Comparison of ENCODE assay signal across 8 cellular contexts in the genomic region with DNA sequence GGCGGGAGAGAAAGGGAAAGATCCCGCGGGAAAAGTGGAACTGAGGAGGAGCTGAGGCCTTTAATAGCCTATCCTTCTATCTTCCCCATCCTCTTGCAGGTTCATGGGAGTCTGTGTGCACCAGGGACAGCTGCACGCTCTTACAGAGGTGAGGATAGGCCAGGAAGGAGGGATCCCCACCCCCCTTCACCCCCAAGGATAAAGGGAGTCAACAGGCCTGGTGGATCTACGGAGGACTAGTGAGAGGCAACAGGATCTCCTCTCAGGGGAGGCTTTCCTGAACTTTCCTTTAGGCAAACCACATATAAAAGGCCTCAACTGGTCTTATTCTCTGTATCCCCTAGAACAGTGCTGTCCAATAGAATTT. TPM values are rescaled to one million over a fixed set of nuclear protein-coding genes. Genes with fewer than 3 reads are reported as not detected.
DNase-seq lines count a peak whose midpoint lies in the region; ATAC-seq and TF ChIP-seq lines count a peak whose summit lies in the region.

No MANE protein-coding gene starts in this region.

- no peak for TF ChIP-seq CTCF in LNCaP clone FGC (IDR thresholded peaks at IDR 0.05; ENCODE audit: control insufficient read depth, extremely low read depth, insufficient read depth)
- TF ChIP-seq CTCF in nephron (IDR thresholded peaks at IDR 0.05; ENCODE audit: unreplicated experiment in 3 of 3), result no peak

- H3K9me3 ChIP-seq in CD4-positive, alpha-beta memory T cell (ENCODE audit: control insufficient read depth in 1 of 2, low read length in 2 of 2), result no peaks in the 10 kb centered on the region

- no peaks in the 10 kb centered on the region for H3K27me3 Mint-ChIP-seq in CD4-positive, alpha-beta memory T cell
- H3K27me3 Mint-ChIP-seq in dendritic cell treated with granulocyte-macrophage colony-stimulating factor and Interleukin-4, amounts not matched to agents 40 ng/mL and 50 ng/mL, for 4 days, result no peaks in the 10 kb centered on the region
- no peaks in the 10 kb centered on the region for H3K27me3 Mint-ChIP-seq in nephron (ENCODE audit: low read depth)

- peaks cover 17% of the 10 kb centered on the region for H3K36me3 ChIP-seq in CD4-positive, alpha-beta memory T cell (ENCODE audit: insufficient read depth, low read length)

- H3K4me3 ChIP-seq in CD4-positive, alpha-beta memory T cell (ENCODE audit: low read length in 2 of 2), result peak overlapping the region in 1 of 2 donors; percentile 43
- H3K4me3 ChIP-seq in LNCaP clone FGC (ENCODE audit: low read depth, low read length), result peak overlapping the region; percentile 67

- POLR2A ChIA-PET in CD4-positive, alpha-beta memory T cell (lab: Charles Lee; ENCODE audit: partially characterized antibody), result interaction anchor here (0.9 to 4.5 kb wide), 10 partner anchors 11 to 503 kb away, joined by 3 to 71 read pairs (median 6); a partner anchor contains a TSS

- peaks cover 15 to 29% of the 10 kb centered on the region in 2 donors for H3K36me3 Mint-ChIP-seq in CD4-positive, alpha-beta memory T cell
- peaks cover 49% of the 10 kb centered on the region for H3K36me3 Mint-ChIP-seq in dendritic cell treated with granulocyte-macrophage colony-stimulating factor and Interleukin-4, amounts not matched to agents 40 ng/mL and 50 ng/mL, for 4 days (ENCODE audit: low read depth)
- peaks cover 26% of the 10 kb centered on the region for H3K36me3 Mint-ChIP-seq in nephron (ENCODE audit: low read depth)

- ATAC-seq in left lobe of liver, result no peak
- ATAC-seq in GM19351 (IDR thresholded peaks at IDR 0.05; ENCODE audit: unreplicated experiment), result no peak

- H3K4me1 Mint-ChIP-seq in CD4-positive, alpha-beta memory T cell, result peaks cover 25 to 54% (median 34%) of the 10 kb centered on the region in 4 donors
- H3K4me1 Mint-ChIP-seq in dendritic cell treated with granulocyte-macrophage colony-stimulating factor and Interleukin-4, amounts not matched to agents 40 ng/mL and 50 ng/mL, for 4 days (ENCODE audit: low read depth), result peaks cover 42% of the 10 kb centered on the region
- peaks cover 34% of the 10 kb centered on the region for H3K4me1 Mint-ChIP-seq in nephron

- no peaks in the 10 kb centered on the region for H3K9me3 Mint-ChIP-seq in CD4-positive, alpha-beta memory T cell
- no peaks in the 10 kb centered on the region for H3K9me3 Mint-ChIP-seq in dendritic cell treated with granulocyte-macrophage colony-stimulating factor and Interleukin-4, amounts not matched to agents 40 ng/mL and 50 ng/mL, for 4 days
- no peaks in the 10 kb centered on the region for H3K9me3 Mint-ChIP-seq in nephron

- H3K27ac Mint-ChIP-seq in CD4-positive, alpha-beta memory T cell, result peak overlapping the region; percentile 59 to 85 (median 79)
- peak overlapping the region; percentile 28 for H3K27ac Mint-ChIP-seq in dendritic cell treated with granulocyte-macrophage colony-stimulating factor and Interleukin-4, amounts not matched to agents 40 ng/mL and 50 ng/mL, for 4 days
- peak overlapping the region in 2 of 3 experiments; percentile 74 to 79 for H3K27ac Mint-ChIP-seq in nephron

- intact Hi-C loops in CD4-positive, alpha-beta memory T cell (cut with micrococcal nuclease), result no loop called here
- intact Hi-C loops in dendritic cell treated with granulocyte-macrophage colony-stimulating factor and Interleukin-4, amounts not matched to agents 40 ng/mL and 50 ng/mL, for 4 days (cut with micrococcal nuclease), result no loop called here

- H3K27ac ChIP-seq in CD4-positive, alpha-beta memory T cell (ENCODE audit: low read depth, low read length), result peak overlapping the region; percentile 61
- H3K27ac ChIP-seq in caudate nucleus (ENCODE audit: low read depth, low read length), result no peak overlapping the region

- H3K27me3 ChIP-seq in CD4-positive, alpha-beta memory T cell (ENCODE audit: insufficient read depth, low read length), result no peaks in the 10 kb centered on the region

- peaks cover 37% of the 10 kb centered on the region for H3K4me1 ChIP-seq in CD4-positive, alpha-beta memory T cell (ENCODE audit: insufficient read depth, low read length)

- no peak for DNase-seq in CD4-positive, alpha-beta memory T cell
- DNase-seq in LNCaP clone FGC (ENCODE audit: low read depth) (no peak), caudate nucleus (lab: John Stamatoyannopoulos, UW) (no peak), left lobe of liver (ENCODE audit: low spot score) (no peak), NCI-H1048 (lab: John Stamatoyannopoulos, UW) (no peak)

- peak overlapping the region; percentile 80 to 87 (median 84) for H3K4me3 Mint-ChIP-seq in CD4-positive, alpha-beta memory T cell
- peak overlapping the region; percentile 78 for H3K4me3 Mint-ChIP-seq in dendritic cell treated with granulocyte-macrophage colony-stimulating factor and Interleukin-4, amounts not matched to agents 40 ng/mL and 50 ng/mL, for 4 days
- H3K4me3 Mint-ChIP-seq in nephron, result peak overlapping the region; percentile 85 to 90 (median 88)

- CTCF ChIA-PET in CD4-positive, alpha-beta memory T cell (lab: Charles Lee; ENCODE audit: partially characterized antibody), result interaction anchor here (0.7 to 4.4 kb wide), 10 partner anchors 9 to 150 kb away, joined by 3 to 45 read pairs (median 4); a partner anchor contains a TSS

RNA-seq across cellular contexts. Expression of a gene that starts 1.1 kb away (rescaled TPM):
- 10 to 100 TPM; 48.9 to 53.5 TPM for total RNA-seq in CD4-positive, alpha-beta memory T cell
- polyA plus RNA-seq in CD4-positive, alpha-beta memory T cell, result 10 to 100 TPM in 1 of 2 donors, 1 to 10 TPM in 1; 3.3 to 17.1 TPM
- 15.6 TPM for total RNA-seq in left lobe of liver

RNA-seq across cellular contexts. Expression of a gene that starts 12.1 kb away (rescaled TPM):
- total RNA-seq in CD4-positive, alpha-beta memory T cell, result 1 to 10 TPM; 4.4 to 6.5 TPM
- 1 to 10 TPM; 1.4 to 1.8 TPM for polyA plus RNA-seq in CD4-positive, alpha-beta memory T cell
- 0.93 TPM for total RNA-seq in left lobe of liver

RNA-seq across cellular contexts. Expression of a gene that starts 44.6 kb away (rescaled TPM):
- total RNA-seq in CD4-positive, alpha-beta memory T cell, result 10 to 100 TPM; 68.7 to 70.2 TPM
- polyA plus RNA-seq in CD4-positive, alpha-beta memory T cell, result 100 to 1,000 TPM; 163 to 231 TPM
- total RNA-seq in left lobe of liver, result 0.23 TPM

RNA-seq across cellular contexts. Expression of a gene that starts 51.7 kb away (rescaled TPM):
- over 10,000 TPM; 18,678 to 21,585 TPM for total RNA-seq in CD4-positive, alpha-beta memory T cell
- 10 to 100 TPM in 1 of 2 donors, not detected in 1; 54.3 TPM for polyA plus RNA-seq in CD4-positive, alpha-beta memory T cell
- 13,056 TPM for total RNA-seq in left lobe of liver

RNA-seq across cellular contexts. Expression of a gene that starts 52.0 kb away (rescaled TPM):
- total RNA-seq in CD4-positive, alpha-beta memory T cell, result 10 to 100 TPM; 28.4 to 30.4 TPM
- polyA plus RNA-seq in CD4-positive, alpha-beta memory T cell, result 10 to 100 TPM; 90.5 to 92.5 TPM
- 12.6 TPM for total RNA-seq in left lobe of liver

Comparison
In these comparisons a context has a peak if more than half of its experiments do, and no peak if none do; other contexts are left out.
1. H3K27ac Mint-ChIP-seq: peak in every context shown above with its lines; median percentile 79 in CD4-positive, alpha-beta memory T cell; 76 in nephron; 28 in dendritic cell treated with granulocyte-macrophage colony-stimulating factor and Interleukin-4, amounts not matched to agents 40 ng/mL and 50 ng/mL, for 4 days.
2. RNA of a gene that starts 44.6 kb away (total RNA-seq): 68.7 to 70.2 TPM in CD4-positive, alpha-beta memory T cell; 0.23 TPM in left lobe of liver (single experiment); every median in the first group is over 10 times any median in the second.
3. Peak in every context shown above with its lines, with median percentiles within 50 percentile points of each other: H3K4me3 Mint-ChIP-seq.